8 cellular contexts compared by ENCODE assay signal in the genomic region with DNA sequence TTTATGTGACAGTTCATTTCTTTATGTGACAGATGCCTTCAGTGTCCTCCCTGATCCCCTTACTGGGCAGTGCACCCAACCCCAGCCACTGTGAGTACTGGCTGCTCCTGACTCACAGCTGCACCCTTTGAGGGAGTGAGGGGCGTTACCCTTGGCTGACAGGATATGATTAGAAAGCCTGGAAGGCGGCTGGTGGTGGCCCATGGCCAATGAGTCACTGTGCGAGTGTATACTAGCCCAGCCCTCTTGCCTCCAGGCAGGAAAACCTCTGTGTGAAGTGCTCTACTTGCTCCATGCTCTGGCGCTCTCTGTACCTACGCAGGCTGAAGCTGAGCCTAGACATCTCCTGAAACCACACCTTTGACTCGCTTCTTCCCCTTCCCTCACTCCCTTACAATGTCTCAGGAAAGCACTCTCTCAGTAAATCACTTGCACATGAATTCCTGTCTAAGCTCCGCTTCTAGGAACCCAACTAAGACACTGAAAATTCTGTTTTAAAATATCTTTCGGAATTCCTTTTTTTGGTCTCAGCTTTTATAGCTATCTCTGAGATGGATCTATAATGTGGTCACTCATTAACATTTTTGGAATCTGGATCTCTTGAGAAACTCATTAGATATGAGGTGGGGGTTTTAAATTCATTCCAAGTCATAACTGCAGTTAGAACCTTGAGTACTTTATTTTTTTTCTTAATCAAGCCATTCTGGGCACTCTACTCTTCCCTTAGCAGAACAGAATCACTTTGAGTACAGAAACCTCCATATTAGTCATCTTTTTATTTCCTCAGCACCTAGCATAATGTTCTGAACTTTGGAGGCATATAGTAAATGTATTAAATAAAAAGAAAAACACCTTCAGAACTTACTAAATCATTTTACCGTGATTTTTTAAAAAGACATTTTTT. TPM values are rescaled to one million over a fixed set of nuclear protein-coding genes. Genes with fewer than 3 reads are reported as not detected.
DNase-seq lines count a peak whose midpoint lies in the region; ATAC-seq and TF ChIP-seq lines count a peak whose summit lies in the region.

No MANE protein-coding gene starts in this region.

- no peaks in the 10 kb centered on the region for H3K4me1 ChIP-seq in BE2C
- peaks cover 3% of the 10 kb centered on the region for H3K4me1 ChIP-seq in fibroblast of lung (ENCODE audit: control insufficient read depth, extremely low read depth, insufficient read depth, low read length)
- H3K4me1 ChIP-seq in ovary (ENCODE audit: insufficient read depth), result no peaks in the 10 kb centered on the region

- no peaks in the 10 kb centered on the region for H3K27me3 ChIP-seq in BE2C
- H3K27me3 ChIP-seq in fibroblast of lung (ENCODE audit: control insufficient read depth, insufficient read depth, low read length), result no peaks in the 10 kb centered on the region
- no peaks in the 10 kb centered on the region for H3K27me3 ChIP-seq in ovary

- TF ChIP-seq POLR2A in ovary (IDR thresholded peaks at IDR 0.05), result no peak

- peak overlapping the region; percentile 80 for H3K4me2 ChIP-seq in fibroblast of lung (ENCODE audit: extremely low read depth, insufficient read depth, low read length)

- H3K27ac ChIP-seq in fibroblast of lung (ENCODE audit: insufficient read depth, low read length), result peak overlapping the region; percentile 71
- no peak overlapping the region for H3K27ac ChIP-seq in ovary

- H3K9me3 ChIP-seq in BE2C (no peaks in the 10 kb centered on the region), fibroblast of lung (ENCODE audit: control insufficient read depth, insufficient read depth, low read depth, low read length) (no peaks in the 10 kb centered on the region), ovary (no peaks in the 10 kb centered on the region)

- DNase-seq in BE2C (peak; percentile 78), H4 (ENCODE audit: low spot score) (peak; percentile 93), SK-MEL-5 (ENCODE audit: low read depth, low spot score) (peak; percentile 95), fibroblast of lung (ENCODE audit: low read depth in 2 of 2) (peak; percentile 96 to 98), ovary (peak; percentile 33 to 71 (median 48))
- DNase-seq in activated effector memory CD4-positive, alpha-beta T cell treated with anti-CD3 and anti-CD28 coated beads, Interleukin-2, amount 50 U/mL, for 16 hours, result no peak
- DNase-seq in activated naive CD4-positive, alpha-beta T cell treated with anti-CD3 and anti-CD28 coated beads, Interleukin-2, amount 50 U/mL, for 16 hours, result no peak

- no peaks in the 10 kb centered on the region for H3K79me2 ChIP-seq in fibroblast of lung (ENCODE audit: control insufficient read depth, insufficient read depth, low read length)

- TF ChIP-seq EP300 in ovary (IDR thresholded peaks at IDR 0.05), result no peak

- 47 to 59% (median 59%) methylated on average over 9 of the region's 9 CpGs for WGBS in ovary, 3 donors

- intact Hi-C loops in ovary (cut with DNase I), result no loop called here

- H3K4me3 ChIP-seq in BE2C (ENCODE audit: low read depth, low read length) (no peak overlapping the region), fibroblast of lung (replicated peaks in 1 of 4; ENCODE audit: control extremely low read depth in 1 of 4, insufficient read depth in 1 of 4, low read depth in 3 of 4, low read length in 4 of 4) (peak overlapping the region in 2 of 4 experiments; percentile 12 to 25), ovary (no peak overlapping the region)

- H3K36me3 ChIP-seq in BE2C (no peaks in the 10 kb centered on the region), fibroblast of lung (ENCODE audit: control insufficient read depth, insufficient read depth, low read length) (no peaks in the 10 kb centered on the region), ovary (no peaks in the 10 kb centered on the region)

- ATAC-seq in HG02678 (IDR thresholded peaks at IDR 0.05; ENCODE audit: unreplicated experiment), result no peak

- no peaks in the 10 kb centered on the region for H4K20me1 ChIP-seq in fibroblast of lung (ENCODE audit: control insufficient read depth, extremely low read depth, insufficient read depth, low read length)

- peak overlapping the region; percentile 94 for H2AFZ ChIP-seq in fibroblast of lung (ENCODE audit: low read length)

- TF ChIP-seq CTCF in BE2C (IDR thresholded peaks at IDR 0.05; ENCODE audit: low read depth, low read length), result no peak
- TF ChIP-seq CTCF in fibroblast of lung (conservative IDR thresholded peaks at IDR 0.05 in 1 of 2, IDR thresholded peaks at IDR 0.05 in 1 of 2; ENCODE audit: low read depth in 1 of 2, low read length in 2 of 2), result no peak
- no peak for TF ChIP-seq CTCF in ovary (IDR thresholded peaks at IDR 0.05)

- H3K9ac ChIP-seq in fibroblast of lung (ENCODE audit: insufficient read depth, low read length), result no peak overlapping the region

- in situ Hi-C loops in SK-MEL-5 (cut with HindIII; ENCODE audit: low pct_unique_long_range_greater_than_20kb, low sequenced_read_pairs), result no loop called here

RNA-seq across cellular contexts. Expression of a gene that starts 25.3 kb away (rescaled TPM):
- 4.9 TPM for polyA plus RNA-seq in BE2C (2012; ENCODE audit: insufficient read depth, insufficient read length, low read depth)
- 21.6 and 23.7 TPM in 2 replicates for total RNA-seq in H4 (2014; rRNA removed; shearing (Covaris generic))
- total RNA-seq in SK-MEL-5 (2014; rRNA removed; shearing (Covaris generic)), result 27.3 and 27.5 TPM in 2 replicates
- polyA plus RNA-seq in SK-MEL-5 (2015; cell fraction: cytosol; rRNA removed), result 12.2 and 13.8 TPM in 2 replicates
- polyA plus RNA-seq in SK-MEL-5 (2015; cell fraction: nucleus; rRNA removed), result 45.1 and 53.3 TPM in 2 replicates
- total RNA-seq in fibroblast of lung, result 38.0 and 43.3 TPM in 2 replicates
- 30.5 and 44.2 TPM in 2 replicates for polyA plus RNA-seq in fibroblast of lung
- 16.4 and 23.8 TPM in 2 replicates for polyA plus RNA-seq in fibroblast of lung (2012)
- 12.5 and 14.6 TPM in 2 replicates for polyA minus RNA-seq in fibroblast of lung (ENCODE audit: low replicate concordance)
- 10 to 100 TPM; 29.6 to 40.0 (median 33.9) TPM for total RNA-seq in ovary
- 10 to 100 TPM in 1 of 2 donors, 1 to 10 TPM in 1; 9.5 to 21.0 TPM for polyA plus RNA-seq in ovary

Comparison
In these comparisons a context has a peak if more than half of its experiments do, and no peak if none do; other contexts are left out.
1. DNase-seq: peak in BE2C (single experiment), H4 (single experiment), SK-MEL-5 (single experiment), fibroblast of lung (2 of 2) and ovary (5 of 5); none in activated effector memory CD4-positive, alpha-beta T cell treated with anti-CD3 and anti-CD28 coated beads, Interleukin-2, amount 50 U/mL, for 16 hours (single experiment) and activated naive CD4-positive, alpha-beta T cell treated with anti-CD3 and anti-CD28 coated beads, Interleukin-2, amount 50 U/mL, for 16 hours (single experiment).